In genomic region chr10:37754538-37755323, GRCh38 we compare ENCODE assay signal across 8 cellular contexts.
DNase-seq lines count a peak whose midpoint lies in the region; ATAC-seq and TF ChIP-seq lines count a peak whose summit lies in the region.

No MANE protein-coding gene starts in this region.

- ATAC-seq in GM19351 (IDR thresholded peaks at IDR 0.05; ENCODE audit: unreplicated experiment) (peak; percentile 67), HG03521 (IDR thresholded peaks at IDR 0.05; ENCODE audit: unreplicated experiment) (no peak)
- ATAC-seq in stimulated activated naive CD8-positive, alpha-beta T cell treated with anti-CD3 and anti-CD28 coated beads, Interleukin-15, amount 100 ng/mL, for 72 hours: no peak

- H3K4me3 Mint-ChIP-seq in stimulated activated naive CD8-positive, alpha-beta T cell treated with anti-CD3 and anti-CD28 coated beads, Interleukin-15, amount 100 ng/mL, for 72 hours: no peak overlapping the region

- no peaks in the 10 kb centered on the region for H3K4me1 Mint-ChIP-seq in stimulated activated naive CD8-positive, alpha-beta T cell treated with anti-CD3 and anti-CD28 coated beads, Interleukin-15, amount 100 ng/mL, for 72 hours

- H3K27ac Mint-ChIP-seq in stimulated activated naive CD8-positive, alpha-beta T cell treated with anti-CD3 and anti-CD28 coated beads, Interleukin-15, amount 100 ng/mL, for 72 hours: no peak overlapping the region

- DNase-seq in AG09309 (ENCODE audit: low read depth) (peak; percentile 5), NAMALWA (ENCODE audit: low spot score) (peak; percentile 57), fibroblast of the aortic adventitia (ENCODE audit: low read depth) (peak; percentile 20), NCI-H187 treated with DMSO at 0.1 percent for 48 hours (lab: John Stamatoyannopoulos, UW) (no peak), D341Med (ENCODE audit: low spot score) (no peak)
- DNase-seq in stimulated activated naive CD8-positive, alpha-beta T cell treated with anti-CD3 and anti-CD28 coated beads, Interleukin-15, amount 100 ng/mL, for 72 hours: no peak

- no peaks in the 10 kb centered on the region for H3K27me3 Mint-ChIP-seq in stimulated activated naive CD8-positive, alpha-beta T cell treated with anti-CD3 and anti-CD28 coated beads, Interleukin-15, amount 100 ng/mL, for 72 hours

- H3K4me3 ChIP-seq in AG09309 (ENCODE audit: control insufficient read depth, low read depth, low read length): no peak overlapping the region
- H3K4me3 ChIP-seq in fibroblast of the aortic adventitia (ENCODE audit: low read depth, low read length): no peak overlapping the region

- TF ChIP-seq CTCF in AG09309 (IDR thresholded peaks at IDR 0.05; ENCODE audit: control insufficient read depth, insufficient read depth, low read depth, low read length, missing control alignments): peak; percentile 45
- peak; percentile 46 for TF ChIP-seq CTCF in fibroblast of the aortic adventitia (IDR thresholded peaks at IDR 0.05; ENCODE audit: insufficient read depth, low read length)

- H3K9me3 Mint-ChIP-seq in stimulated activated naive CD8-positive, alpha-beta T cell treated with anti-CD3 and anti-CD28 coated beads, Interleukin-15, amount 100 ng/mL, for 72 hours: peaks cover 19 to 44% of the 10 kb centered on the region in 2 donors

Comparison
In these comparisons a context has a peak if more than half of its experiments do, and no peak if none do; other contexts are left out.
1. DNase-seq: peak in AG09309 (single experiment), NAMALWA (single experiment) and fibroblast of the aortic adventitia (single experiment); none in stimulated activated naive CD8-positive, alpha-beta T cell treated with anti-CD3 and anti-CD28 coated beads, Interleukin-15, amount 100 ng/mL, for 72 hours (0 of 2), NCI-H187 treated with DMSO at 0.1 percent for 48 hours (single experiment) and D341Med (single experiment).